1 cellular context compared by ENCODE assay signal in genomic region chr17:4807534-4808377, GRCh38.
TF ChIP-seq lines count a peak whose summit lies in the region.

No MANE protein-coding gene starts in this region.

TF ChIP-seq in K562, 482 proteins besides CTCF, POLR2A, EP300 and RAD21:
- TF ChIP-seq KAT7 (CRISPR knock-in tag; IDR thresholded peaks at IDR 0.05; ENCODE audit: borderline replicate concordance) (no peak), ZNF57 (CRISPR knock-in tag; IDR thresholded peaks at IDR 0.05) (no peak), MITF (IDR thresholded peaks at IDR 0.05) (no peak), XRCC5 (IDR thresholded peaks at IDR 0.05; ENCODE audit: low read depth, low read length) (no peak), CHD4 (IDR thresholded peaks at IDR 0.05; ENCODE audit: insufficient read depth, insufficient replicate concordance, low read depth, low read length, poor library complexity, severe bottlenecking) (no peak)
